ENCODE assay signal across 8 cellular contexts in genomic region chr6:109456710-109457595, GRCh38. TPM values are rescaled to one million over a fixed set of nuclear protein-coding genes. Genes with fewer than 3 reads are reported as not detected.
A peak's percentile ranks its signal among the peaks of the same experiment; 100 is the strongest.
DNase-seq lines count a peak whose midpoint lies in the region; ATAC-seq and TF ChIP-seq lines count a peak whose summit lies in the region.

No MANE protein-coding gene starts in this region.

- H3K79me2 ChIP-seq in fibroblast of lung (ENCODE audit: control insufficient read depth, insufficient read depth, low read length) = peaks cover 24% of the 10 kb centered on the region

- no peak overlapping the region for H2AFZ ChIP-seq in fibroblast of lung (ENCODE audit: low read length)

- DNase-seq in GM04504 (ENCODE audit: low read depth) (peak; percentile 81), SK-N-MC (ENCODE audit: low read depth, low spot score) (no peak), fibroblast of lung (ENCODE audit: low read depth in 2 of 2) (peak; percentile 59 to 86), pons (ENCODE audit: low spot score) (peak; percentile 61), mucosa of gallbladder (ENCODE audit: low spot score) (no peak), NK-92 (lab: John Stamatoyannopoulos, UW; ENCODE audit: unreplicated experiment) (no peak)
- no peak for DNase-seq in stimulated activated naive CD4-positive, alpha-beta T cell treated with Interleukin-2 at 50 U/mL for 16 hours (lab: John Stamatoyannopoulos, UW)

- no peak for ATAC-seq in GM18861 (IDR thresholded peaks at IDR 0.05; ENCODE audit: unreplicated experiment)

- H3K9ac ChIP-seq in SK-N-MC (ENCODE audit: insufficient read length) = no peak overlapping the region
- H3K9ac ChIP-seq in fibroblast of lung (ENCODE audit: insufficient read depth, low read length) = no peak overlapping the region

- H4K20me1 ChIP-seq in fibroblast of lung (ENCODE audit: control insufficient read depth, extremely low read depth, insufficient read depth, low read length) = no peaks in the 10 kb centered on the region

- no peak for TF ChIP-seq CTCF in fibroblast of lung (conservative IDR thresholded peaks at IDR 0.05 in 1 of 2, IDR thresholded peaks at IDR 0.05 in 1 of 2; ENCODE audit: low read depth in 1 of 2, low read length in 2 of 2)

- no peaks in the 10 kb centered on the region for H3K27me3 ChIP-seq in fibroblast of lung (ENCODE audit: control insufficient read depth, insufficient read depth, low read length)

- H3K4me2 ChIP-seq in fibroblast of lung (ENCODE audit: extremely low read depth, insufficient read depth, low read length) = peak overlapping the region; percentile 90

- H3K36me3 ChIP-seq in SK-N-MC (ENCODE audit: insufficient read depth, low read length) = peaks cover 9% of the 10 kb centered on the region
- peaks cover 9% of the 10 kb centered on the region for H3K36me3 ChIP-seq in fibroblast of lung (ENCODE audit: control insufficient read depth, insufficient read depth, low read length)

- H3K4me3 ChIP-seq in SK-N-MC (peak overlapping the region; percentile 84), fibroblast of lung (replicated peaks in 1 of 4; ENCODE audit: control extremely low read depth in 1 of 4, insufficient read depth in 1 of 4, low read depth in 3 of 4, low read length in 4 of 4) (peak overlapping the region; percentile 60 to 93 (median 87))

- H3K9me3 ChIP-seq in SK-N-MC (ENCODE audit: low read depth, low read length) (no peaks in the 10 kb centered on the region), fibroblast of lung (ENCODE audit: control insufficient read depth, insufficient read depth, low read depth, low read length) (no peaks in the 10 kb centered on the region)

- H3K4me1 ChIP-seq in fibroblast of lung (ENCODE audit: control insufficient read depth, extremely low read depth, insufficient read depth, low read length) = peaks cover 7% of the 10 kb centered on the region

- H3K27ac ChIP-seq in SK-N-MC (peak overlapping the region; percentile 81), fibroblast of lung (ENCODE audit: insufficient read depth, low read length) (peak overlapping the region; percentile 80)

RNA-seq across cellular contexts. Expression of gene MICAL1, which starts 1.4 kb away (rescaled TPM):
- total RNA-seq in fibroblast of lung (30.8 and 53.5 TPM in 2 replicates), mucosa of gallbladder (71.8 TPM)
- polyA plus RNA-seq in fibroblast of lung = 30.5 and 37.5 TPM in 2 replicates
- polyA plus RNA-seq in fibroblast of lung (2012) = 47.9 and 58.0 TPM in 2 replicates
- 95.6 and 113 TPM in 2 replicates for polyA minus RNA-seq in fibroblast of lung (ENCODE audit: low replicate concordance)

RNA-seq across cellular contexts. Expression of gene SMPD2, which starts 16.4 kb away (rescaled TPM):
- total RNA-seq in fibroblast of lung = 7.9 and 8.2 TPM in 2 replicates
- 5.4 and 5.5 TPM in 2 replicates for polyA plus RNA-seq in fibroblast of lung
- polyA plus RNA-seq in fibroblast of lung (2012) = 5.2 and 5.3 TPM in 2 replicates
- polyA minus RNA-seq in fibroblast of lung (ENCODE audit: low replicate concordance) = 14.0 and 24.2 TPM in 2 replicates
- total RNA-seq in mucosa of gallbladder = 23.2 TPM

RNA-seq across cellular contexts. Expression of gene PPIL6, which starts 16.5 kb away (rescaled TPM):
- total RNA-seq in fibroblast of lung = 5.0 and 8.5 TPM in 2 replicates
- polyA plus RNA-seq in fibroblast of lung = 0.78 and 1.1 TPM in 2 replicates
- polyA plus RNA-seq in fibroblast of lung (2012) = 0.23 and 0.49 TPM in 2 replicates
- 0.30 TPM in 1 of 2 replicates, not detected in the other for polyA minus RNA-seq in fibroblast of lung (ENCODE audit: low replicate concordance)
- 2.6 TPM for total RNA-seq in mucosa of gallbladder

RNA-seq across cellular contexts. Expression of gene ZBTB24, which starts 26.1 kb away (rescaled TPM):
- total RNA-seq in fibroblast of lung = 8.0 and 8.6 TPM in 2 replicates
- 4.4 and 5.0 TPM in 2 replicates for polyA plus RNA-seq in fibroblast of lung
- 3.6 and 3.9 TPM in 2 replicates for polyA plus RNA-seq in fibroblast of lung (2012)
- polyA minus RNA-seq in fibroblast of lung (ENCODE audit: low replicate concordance) = 2.3 and 5.1 TPM in 2 replicates
- total RNA-seq in mucosa of gallbladder = 5.3 TPM

Comparison
In these comparisons a context has a peak if more than half of its experiments do, and no peak if none do; other contexts are left out.
1. DNase-seq: peak in GM04504 (single experiment), fibroblast of lung (2 of 2) and pons (single experiment); none in SK-N-MC (single experiment), stimulated activated naive CD4-positive, alpha-beta T cell treated with Interleukin-2 at 50 U/mL for 16 hours (single experiment), mucosa of gallbladder (single experiment) and NK-92 (single experiment).